18 cellular contexts compared by ENCODE assay signal in the genomic region with DNA sequence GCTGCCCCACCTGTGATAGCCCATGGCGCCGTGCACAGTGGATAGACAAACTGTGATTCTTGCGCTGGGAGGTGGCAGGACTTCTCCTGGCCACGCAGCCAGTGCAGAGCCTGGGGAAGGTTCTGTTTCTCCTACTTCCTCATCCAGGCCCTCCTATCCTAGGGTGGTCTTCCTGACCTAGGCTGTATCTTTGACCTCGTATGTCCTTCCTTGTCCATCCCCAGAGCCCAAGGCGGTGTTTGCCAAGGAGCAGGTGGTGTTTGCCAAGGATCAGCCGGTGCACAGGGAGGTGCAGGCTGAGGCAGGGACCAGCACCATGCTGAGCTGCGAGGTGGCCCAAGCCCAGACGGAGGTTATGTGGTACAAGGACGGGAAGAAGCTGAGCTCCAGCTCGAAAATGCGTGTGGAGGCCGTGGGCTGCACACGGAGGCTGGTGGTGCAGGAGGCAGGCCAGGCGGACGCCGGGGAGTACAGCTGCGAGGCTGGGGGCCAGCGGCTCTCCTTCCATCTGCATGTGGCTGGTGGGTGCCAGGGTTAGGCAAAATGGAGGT.
DNase-seq lines count a peak whose midpoint lies in the region; ATAC-seq and TF ChIP-seq lines count a peak whose summit lies in the region.
"Had no signal": no experiment of that assay in that cellular context is flagged by ENCODE, and none has a peak within 500 bp of the region (broad histone marks: within the 10 kb centered on the region; RNA-seq: fewer than 3 reads in every experiment).

No MANE protein-coding gene starts in this region.

- H3K4me1 ChIP-seq in heart right ventricle (peaks cover 5 to 58% (median 27%) of the 10 kb centered on the region in 9 donors), vagina (peaks cover 19% of the 10 kb centered on the region)

- peaks cover 27% of the 10 kb centered on the region for H3K36me3 Mint-ChIP-seq in nephron (ENCODE audit: low read depth)
- no peaks in the 10 kb centered on the region for H3K36me3 Mint-ChIP-seq in activated CD8-positive, alpha-beta T cell treated with anti-CD3 and anti-CD28 coated beads, Interleukin-2, amount 10 ng/mL, durations not matched to agents 7 days and 5 days (ENCODE audit: low read depth)

- TF ChIP-seq CTCF in heart right ventricle (IDR thresholded peaks at IDR 0.05) (no peak), nephron (IDR thresholded peaks at IDR 0.05; ENCODE audit: unreplicated experiment in 3 of 3) (no peak), vagina (IDR thresholded peaks at IDR 0.05) (no peak)

- TF ChIP-seq POLR2A in vagina (IDR thresholded peaks at IDR 0.05), result no peak

- no peaks in the 10 kb centered on the region for H3K9me3 Mint-ChIP-seq in nephron
- no peaks in the 10 kb centered on the region for H3K9me3 Mint-ChIP-seq in activated CD8-positive, alpha-beta T cell treated with anti-CD3 and anti-CD28 coated beads, Interleukin-2, amount 10 ng/mL, durations not matched to agents 7 days and 5 days (ENCODE audit: insufficient read depth)
- H3K9me3 Mint-ChIP-seq: CD8-positive, alpha-beta memory T cell; IgD-negative memory B cell had no signal

- intact Hi-C loops in cardiac septum (cut with DNase I), result no loop called here
- intact Hi-C loops in heart right ventricle (cut with DNase I), result loop anchor here in 1 of 10 donors (10.0 kb wide), 1 partner anchor 133 kb away; a partner anchor contains a TSS
- intact Hi-C loops in vagina (cut with DNase I), result no loop called here

- peak overlapping the region in 2 of 3 experiments; percentile 14 to 30 for H3K4me3 Mint-ChIP-seq in nephron
- no peak overlapping the region for H3K4me3 Mint-ChIP-seq in activated CD8-positive, alpha-beta T cell treated with anti-CD3 and anti-CD28 coated beads, Interleukin-2, amount 10 ng/mL, durations not matched to agents 7 days and 5 days

- CTCF ChIA-PET in activated CD8-positive, alpha-beta T cell treated with anti-CD3 and anti-CD28 coated beads, Interleukin-2, amount 10 ng/mL, durations not matched to agents 7 days and 5 days (lab: Charles Lee), result interaction anchor here (0.8 to 1.0 kb wide), 2 partner anchors 141 to 185 kb away, joined by 3 to 4 read pairs; a partner anchor contains a TSS

- 84 to 88% methylated on average over 19 of the region's 19 CpGs for WGBS in heart right ventricle, 2 donors

- H3K4me1 Mint-ChIP-seq in nephron, result no peaks in the 10 kb centered on the region
- peaks cover 16% of the 10 kb centered on the region for H3K4me1 Mint-ChIP-seq in activated CD8-positive, alpha-beta T cell treated with anti-CD3 and anti-CD28 coated beads, Interleukin-2, amount 10 ng/mL, durations not matched to agents 7 days and 5 days (ENCODE audit: low read depth)

- H3K27ac ChIP-seq in heart right ventricle (peak overlapping the region in 1 of 10 donors; percentile 11), vagina (no peak overlapping the region)
- H3K27ac ChIP-seq: BLaER1, HL-60 had no signal

- no peak overlapping the region for H3K27ac Mint-ChIP-seq in nephron
- H3K27ac Mint-ChIP-seq in activated CD8-positive, alpha-beta T cell treated with anti-CD3 and anti-CD28 coated beads, Interleukin-2, amount 10 ng/mL, durations not matched to agents 7 days and 5 days, result no peak overlapping the region
- H3K27ac Mint-ChIP-seq: IgD-negative memory B cell had no signal

- no peak for ATAC-seq in heart right ventricle
- ATAC-seq in activated CD8-positive, alpha-beta T cell treated with anti-CD3 and anti-CD28 coated beads, Interleukin-2, amount 10 ng/mL, durations not matched to agents 7 days and 5 days, result no peak

- H3K27me3 ChIP-seq in heart right ventricle (no peaks in the 10 kb centered on the region), vagina (no peaks in the 10 kb centered on the region)
- H3K27me3 ChIP-seq: BLaER1 had no signal

- peaks cover 3% of the 10 kb centered on the region for H3K27me3 Mint-ChIP-seq in nephron (ENCODE audit: low read depth)
- H3K27me3 Mint-ChIP-seq in activated CD8-positive, alpha-beta T cell treated with anti-CD3 and anti-CD28 coated beads, Interleukin-2, amount 10 ng/mL, durations not matched to agents 7 days and 5 days (ENCODE audit: low read depth), result no peaks in the 10 kb centered on the region
- H3K27me3 Mint-ChIP-seq: CD8-positive, alpha-beta memory T cell; IgD-negative memory B cell had no signal

- DNase-seq in cardiac septum (ENCODE audit: low spot score) (peak; percentile 56), heart right ventricle (no peak), ecto neural progenitor cell (ENCODE audit: low spot score) (peak; percentile 34), vagina (ENCODE audit: extremely low spot score in 2 of 2) (peak; percentile 77 to 79), NCI-H187 (lab: John Stamatoyannopoulos, UW) (no peak)
- DNase-seq in activated CD8-positive, alpha-beta T cell treated with anti-CD3 and anti-CD28 coated beads, Interleukin-2, amount 10 ng/mL, durations not matched to agents 7 days and 5 days, result no peak
- DNase-seq: CD8-positive, alpha-beta memory T cell; DMS79 treated with DMSO at 0.1 percent for 48 hours; NCI-H1105 treated with DMSO at 0.1 percent for 48 hours; NCI-H187 treated with DMSO at 0.1 percent for 48 hours; NCI-H446; NCI-H748 treated with DMSO at 0.1 percent for 48 hours; OCI-M1 had no signal

- H3K9me3 ChIP-seq in heart right ventricle, result no peaks in the 10 kb centered on the region
- H3K9me3 ChIP-seq in vagina, result no peaks in the 10 kb centered on the region
- H3K9me3 ChIP-seq: BLaER1, HAP-1 had no signal

- H3K4me3 ChIP-seq in heart right ventricle (no peak overlapping the region), vagina (no peak overlapping the region)
- H3K4me3 ChIP-seq: BLaER1, HAP-1 had no signal

- POLR2A ChIA-PET in activated CD8-positive, alpha-beta T cell treated with anti-CD3 and anti-CD28 coated beads, Interleukin-2, amount 10 ng/mL, durations not matched to agents 7 days and 5 days (lab: Charles Lee), result no interaction called here

- H3K36me3 ChIP-seq in heart right ventricle, result peaks cover 0 to 81% (median 9%) of the 10 kb centered on the region in 9 donors
- H3K36me3 ChIP-seq in vagina, result peaks cover 0 to 4% of the 10 kb centered on the region in 2 donors
- H3K36me3 ChIP-seq: HAP-1 had no signal

Comparison
In these comparisons a context has a peak if more than half of its experiments do, and no peak if none do; other contexts are left out.
1. DNase-seq: peak in cardiac septum (single experiment), ecto neural progenitor cell (single experiment) and vagina (2 of 2); none in heart right ventricle (0 of 2), activated CD8-positive, alpha-beta T cell treated with anti-CD3 and anti-CD28 coated beads, Interleukin-2, amount 10 ng/mL, durations not matched to agents 7 days and 5 days (single experiment) and NCI-H187 (0 of 2).